ENCODE assay signal across 1 cellular context in genomic region chr6:26609463-26609862, GRCh38.
TF ChIP-seq lines count a peak whose summit lies in the region.

No MANE protein-coding gene starts in this region.

TF ChIP-seq in GM23338, 12 proteins besides CTCF, POLR2A, EP300 and RAD21 (continued from another document):
- TF ChIP-seq ZNF462 (CRISPR knock-in tag; IDR thresholded peaks at IDR 0.05) (no peak), NANOG (IDR thresholded peaks at IDR 0.05; ENCODE audit: borderline replicate concordance) (no peak), REST (IDR thresholded peaks at IDR 0.05; ENCODE audit: unreplicated experiment) (no peak), ETS1 (IDR thresholded peaks at IDR 0.05) (no peak)
